24 cellular contexts compared by ENCODE assay signal in the genomic region with DNA sequence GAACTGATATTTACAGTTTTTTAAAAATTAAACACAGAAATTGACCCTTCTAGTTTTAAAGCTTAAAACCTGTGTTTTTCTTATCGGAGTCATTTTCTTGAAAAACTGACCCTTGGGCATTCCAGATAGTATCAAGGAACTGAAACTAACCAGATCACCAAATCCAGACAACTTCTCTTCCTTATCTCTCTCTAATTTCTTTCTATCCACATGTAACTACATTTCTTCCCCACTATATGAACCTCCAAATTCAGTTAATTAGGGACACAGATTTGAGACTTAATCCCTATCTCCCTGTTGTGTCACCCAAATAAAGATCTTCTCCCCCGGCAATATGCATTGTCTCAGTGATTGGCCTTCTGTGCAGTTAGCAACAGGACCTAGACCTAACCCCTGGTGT.
"Had no signal": no experiment of that assay in that cellular context is flagged by ENCODE, and none has a peak within 500 bp of the region (broad histone marks: within the 10 kb centered on the region; RNA-seq: fewer than 3 reads in every experiment).

No MANE protein-coding gene starts in this region.

- DNase-seq: colonic mucosa; effector CD8-positive, alpha-beta T cell; endodermal cell; foreskin keratinocyte; heart left ventricle; kidney; mesenchymal stem cell; natural killer cell; right lobe of liver; small intestine; stimulated activated CD4-positive, alpha-beta T cell treated with anti-CD3 and anti-CD28 coated beads, Interleukin-15, amount 100 ng/mL, for 24 hours; stimulated activated CD4-positive, alpha-beta T cell treated with anti-CD3 and anti-CD28 coated beads, Interleukin-2, amount 100 ng/mL, for 48 hours; stimulated activated naive CD4-positive, alpha-beta T cell; stimulated activated naive CD8-positive, alpha-beta T cell treated with anti-CD3 and anti-CD28 coated beads, Interleukin-15, amount 100 ng/mL, for 72 hours; thyroid gland had no signal

- H3K9me3 ChIP-seq: colonic mucosa, gastroesophageal sphincter, right lobe of liver, thyroid gland had no signal

- H3K4me3 ChIP-seq: colonic mucosa, esophagus muscularis mucosa, gastroesophageal sphincter, heart left ventricle, hepatocyte, right lobe of liver, thyroid gland had no signal

- H3K9ac ChIP-seq: parathyroid adenoma had no signal

- H2AFZ ChIP-seq: hepatocyte, parathyroid adenoma had no signal

- H3K36me3 Mint-ChIP-seq: type B pancreatic cell had no signal

- H3K27me3 Mint-ChIP-seq: dendritic cell treated with granulocyte-macrophage colony-stimulating factor and Interleukin-4, amounts not matched to agents 40 ng/mL and 50 ng/mL, for 4 days; progenitor cell of endocrine pancreas; stimulated activated naive CD8-positive, alpha-beta T cell treated with anti-CD3 and anti-CD28 coated beads, Interleukin-15, amount 100 ng/mL, for 72 hours; type B pancreatic cell had no signal

- H3K4me1 ChIP-seq: colonic mucosa, esophagus muscularis mucosa, foreskin keratinocyte, gastroesophageal sphincter, heart left ventricle, parathyroid adenoma, right lobe of liver, thyroid gland had no signal

- H3K4me3 Mint-ChIP-seq: dendritic cell treated with granulocyte-macrophage colony-stimulating factor and Interleukin-4, amounts not matched to agents 40 ng/mL and 50 ng/mL, for 4 days; endodermal cell; natural killer cell; neural crest cell; stimulated activated naive CD8-positive, alpha-beta T cell treated with anti-CD3 and anti-CD28 coated beads, Interleukin-15, amount 100 ng/mL, for 72 hours; type B pancreatic cell had no signal

- H3K4me1 Mint-ChIP-seq: endodermal cell; natural killer cell; neural crest cell; stimulated activated naive CD8-positive, alpha-beta T cell treated with anti-CD3 and anti-CD28 coated beads, Interleukin-15, amount 100 ng/mL, for 72 hours had no signal

- H3K27me3 ChIP-seq: colonic mucosa, esophagus muscularis mucosa, foreskin keratinocyte, gastroesophageal sphincter, heart left ventricle, hepatocyte, right lobe of liver, thyroid gland had no signal

- H3K27ac Mint-ChIP-seq: dendritic cell treated with granulocyte-macrophage colony-stimulating factor and Interleukin-4, amounts not matched to agents 40 ng/mL and 50 ng/mL, for 4 days; endodermal cell; natural killer cell; progenitor cell of endocrine pancreas; stimulated activated naive CD8-positive, alpha-beta T cell treated with anti-CD3 and anti-CD28 coated beads, Interleukin-15, amount 100 ng/mL, for 72 hours; type B pancreatic cell had no signal

- H3K27ac ChIP-seq: colonic mucosa, esophagus muscularis mucosa, foreskin keratinocyte, gastroesophageal sphincter, heart left ventricle, hepatocyte, parathyroid adenoma, right lobe of liver, thyroid gland had no signal

- ATAC-seq: foreskin keratinocyte; gastroesophageal sphincter; heart left ventricle; left lobe of liver; natural killer cell; right lobe of liver; stimulated activated naive CD8-positive, alpha-beta T cell treated with anti-CD3 and anti-CD28 coated beads, Interleukin-15, amount 100 ng/mL, for 72 hours had no signal

- H3K79me2 ChIP-seq: hepatocyte, parathyroid adenoma had no signal

- H3K36me3 ChIP-seq: colonic mucosa, esophagus muscularis mucosa, gastroesophageal sphincter, heart left ventricle, right lobe of liver, thyroid gland had no signal

- H3K4me2 ChIP-seq: hepatocyte had no signal

- H3K9me3 Mint-ChIP-seq: type B pancreatic cell had no signal
